Comparison of ENCODE assay signal across 9 cellular contexts in the genomic region with DNA sequence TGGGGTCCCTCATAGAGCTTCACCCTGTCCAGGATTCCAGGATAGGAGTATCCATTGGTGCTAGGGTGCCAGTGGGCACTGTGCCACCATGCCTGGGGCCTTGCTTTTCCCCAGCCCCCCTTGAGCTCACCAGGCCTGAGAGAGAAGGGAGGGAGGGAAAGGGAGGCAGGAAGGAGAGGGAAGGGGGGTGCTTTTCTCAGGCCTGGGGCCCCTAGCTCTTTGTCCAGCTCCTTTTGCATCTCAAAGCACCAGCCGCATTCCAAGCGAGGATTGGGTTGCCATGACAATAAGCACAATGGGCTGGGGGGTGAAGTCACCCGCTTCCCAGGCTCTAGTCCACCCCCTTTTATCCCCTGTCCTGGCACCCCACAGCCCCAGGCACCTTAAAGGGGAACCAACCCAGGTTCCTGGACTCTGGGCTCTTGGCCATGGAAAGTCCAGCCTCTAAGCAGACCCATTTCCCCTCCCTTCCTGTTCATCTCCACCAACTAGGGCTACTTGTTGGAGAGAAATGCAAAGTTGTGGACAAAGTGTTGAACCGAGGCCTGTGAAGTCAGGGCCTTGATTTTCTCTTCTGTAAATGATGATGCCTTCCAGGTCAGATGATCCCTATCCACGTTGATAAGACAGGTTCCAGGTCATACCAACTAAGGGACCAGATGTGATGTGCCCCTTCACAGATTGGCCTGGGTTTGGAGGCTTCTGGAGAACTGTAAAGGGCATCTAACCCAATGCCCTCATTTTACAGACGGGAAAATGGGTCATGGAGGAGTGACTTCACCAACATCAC. TPM values are rescaled to one million over a fixed set of nuclear protein-coding genes. Genes with fewer than 3 reads are reported as not detected.
DNase-seq lines count a peak whose midpoint lies in the region; ATAC-seq, FAIRE-seq and TF ChIP-seq lines count a peak whose summit lies in the region.
"Had no signal": no experiment of that assay in that cellular context is flagged by ENCODE, and none has a peak within 500 bp of the region (broad histone marks: within the 10 kb centered on the region; RNA-seq: fewer than 3 reads in every experiment).

No MANE protein-coding gene starts in this region.

- H3K27me3 ChIP-seq in BLaER1 treated with 17β-estradiol and CSF1 and Interleukin-3, amounts not matched to agents 10 nM and 100 nM: no peaks in the 10 kb centered on the region
- H3K27me3 ChIP-seq: uterus had no signal

- POLR2A ChIA-PET in GM10248 (lab: Yijun Ruan, JAX): no interaction called here

- H3K27ac Mint-ChIP-seq in endothelial cell (ENCODE audit: unreplicated experiment): peak overlapping the region; percentile 91
- H3K27ac Mint-ChIP-seq in neural crest cell (ENCODE audit: unreplicated experiment): peak overlapping the region; percentile 98
- no peak overlapping the region for H3K27ac Mint-ChIP-seq in mesothelial cell of epicardium

- H3K9ac ChIP-seq in BLaER1 treated with 17β-estradiol and CSF1 and Interleukin-3, amounts not matched to agents 10 nM and 100 nM: 0 out of 22 replicates have a peak overlapping the region, but pooled peaks of 1 of the 11 experiments have one; percentile 74

- peak overlapping the region; percentile 42 to 98 (median 94); a peak in 17 of 22 replicates for H3K4me2 ChIP-seq in BLaER1 treated with 17β-estradiol and CSF1 and Interleukin-3, amounts not matched to agents 10 nM and 100 nM

- FAIRE-seq in HTR-8/SVneo (lab: Jason Lieb, UNC): no peak

- H3K27me3 Mint-ChIP-seq in endothelial cell (ENCODE audit: unreplicated experiment) (peaks cover 37% of the 10 kb centered on the region), neural crest cell (ENCODE audit: low read depth) (peaks cover 5% of the 10 kb centered on the region), mesothelial cell of epicardium (ENCODE audit: low read depth) (no peaks in the 10 kb centered on the region)

- H3K36me3 ChIP-seq in BLaER1 treated with 17β-estradiol and CSF1 and Interleukin-3, amounts not matched to agents 10 nM and 100 nM: peaks cover 0 to 30% (median 16%) of the 10 kb centered on the region in 11 experiments; a peak in 12 of 22 replicates
- H3K36me3 ChIP-seq: uterus had no signal

- H3K9me3 Mint-ChIP-seq in endothelial cell (ENCODE audit: unreplicated experiment) (no peaks in the 10 kb centered on the region), neural crest cell (no peaks in the 10 kb centered on the region), mesothelial cell of epicardium (no peaks in the 10 kb centered on the region)

- H3K9me3 ChIP-seq in BLaER1 treated with 17β-estradiol and CSF1 and Interleukin-3, amounts not matched to agents 10 nM and 100 nM (replicated peaks in 1 of 11): no peaks in the 10 kb centered on the region
- H3K9me3 ChIP-seq: uterus had no signal

- peaks cover 31 to 44% (median 38%) of the 10 kb centered on the region in 10 experiments for H3K4me1 ChIP-seq in BLaER1 treated with 17β-estradiol and CSF1 and Interleukin-3, amounts not matched to agents 10 nM and 100 nM
- H3K4me1 ChIP-seq: uterus had no signal

- CTCF ChIA-PET in GM10248 (lab: Yijun Ruan, JAX): interaction anchor here (0.7 to 3.3 kb wide), 5 partner anchors 11 to 111 kb away, joined by 3 to 28 read pairs (median 4); a partner anchor contains a TSS

- peaks cover 23% of the 10 kb centered on the region for H3K4me1 Mint-ChIP-seq in endothelial cell (ENCODE audit: unreplicated experiment)
- H3K4me1 Mint-ChIP-seq in neural crest cell: peaks cover 68% of the 10 kb centered on the region
- H3K4me1 Mint-ChIP-seq in mesothelial cell of epicardium: peaks cover 24% of the 10 kb centered on the region

- TF ChIP-seq CTCF in endothelial cell (IDR thresholded peaks at IDR 0.05; ENCODE audit: unreplicated experiment) (no peak), neural crest cell (conservative IDR thresholded peaks at IDR 0.05) (no peak), GM10248 (IDR thresholded peaks at IDR 0.05; ENCODE audit: control extremely low read depth, extremely low read depth, low read depth, missing control alignments) (no peak), mesothelial cell of epicardium (IDR thresholded peaks at IDR 0.05; ENCODE audit: unreplicated experiment) (no peak)

- peak overlapping the region in 1 of 11 experiments; percentile 95; a peak in 1 of 22 replicates for H3K27ac ChIP-seq in BLaER1 treated with 17β-estradiol and CSF1 and Interleukin-3, amounts not matched to agents 10 nM and 100 nM

- H3K36me3 Mint-ChIP-seq in endothelial cell (ENCODE audit: low read depth, unreplicated experiment) (peaks cover 28% of the 10 kb centered on the region), neural crest cell (ENCODE audit: low read depth) (peaks cover 27% of the 10 kb centered on the region), mesothelial cell of epicardium (peaks cover 5% of the 10 kb centered on the region)

- no peak for ATAC-seq in GM21381 (IDR thresholded peaks at IDR 0.05; ENCODE audit: unreplicated experiment)

- peak; percentile 11 for DNase-seq in HuH-7.5 (ENCODE audit: low spot score)
- no peak for DNase-seq in endothelial cell (ENCODE audit: low spot score)
- peak; percentile 50 for DNase-seq in neural crest cell (ENCODE audit: low read depth, low spot score)
- DNase-seq in GM10248 (ENCODE audit: extremely low spot score): no peak
- DNase-seq in mesothelial cell of epicardium (ENCODE audit: low spot score in 2 of 2, unreplicated experiment in 2 of 2): no peak
- no peak for DNase-seq in HTR-8/SVneo (ENCODE audit: insufficient read length, low spot score)
- DNase-seq: uterus had no signal

- H3K4me3 ChIP-seq in BLaER1 treated with 17β-estradiol and CSF1 and Interleukin-3, amounts not matched to agents 10 nM and 100 nM: peak overlapping the region in 1 of 10 experiments; percentile 55; a peak in 1 of 20 replicates

- no peaks in the 10 kb centered on the region for H4K20me1 ChIP-seq in BLaER1 treated with 17β-estradiol and CSF1 and Interleukin-3, amounts not matched to agents 10 nM and 100 nM

- H3K4me3 Mint-ChIP-seq in endothelial cell (ENCODE audit: unreplicated experiment): peak overlapping the region; percentile 90
- peak overlapping the region; percentile 96 for H3K4me3 Mint-ChIP-seq in neural crest cell
- H3K4me3 Mint-ChIP-seq in mesothelial cell of epicardium: no peak overlapping the region

RNA-seq across cellular contexts. Expression of a gene that starts 11.4 kb away (rescaled TPM):
- total RNA-seq in endothelial cell (ENCODE audit: unreplicated experiment) (35.5 TPM), neural crest cell (21.4 TPM in 2 replicates), mesothelial cell of epicardium (53.1 to 57.9 TPM (median 54.0 TPM) in 3 replicates)

RNA-seq across cellular contexts. Expression of a gene that starts 12.2 kb away (rescaled TPM):
- total RNA-seq in endothelial cell (ENCODE audit: unreplicated experiment) (38.8 TPM), neural crest cell (36.0 and 38.3 TPM in 2 replicates), mesothelial cell of epicardium (33.9 to 35.7 TPM (median 33.9 TPM) in 3 replicates)

RNA-seq across cellular contexts. Expression of a gene that starts 22.6 kb away (rescaled TPM):
- 8.5 TPM for total RNA-seq in endothelial cell (ENCODE audit: unreplicated experiment)
- 9.8 and 10.0 TPM in 2 replicates for total RNA-seq in neural crest cell
- 5.7 to 6.6 TPM (median 6.3 TPM) in 3 replicates for total RNA-seq in mesothelial cell of epicardium

RNA-seq across cellular contexts. Expression of a gene that starts 23.2 kb away (rescaled TPM):
- total RNA-seq in endothelial cell (ENCODE audit: unreplicated experiment): 173 TPM
- total RNA-seq in neural crest cell: 125 and 152 TPM in 2 replicates
- 120 to 143 TPM (median 123 TPM) in 3 replicates for total RNA-seq in mesothelial cell of epicardium

RNA-seq across cellular contexts. Expression of a gene that starts 56.0 kb away (rescaled TPM):
- total RNA-seq in endothelial cell (ENCODE audit: unreplicated experiment) (39.2 TPM), neural crest cell (77.7 and 80.0 TPM in 2 replicates), mesothelial cell of epicardium (49.7 to 60.9 TPM (median 54.1 TPM) in 3 replicates)

Comparison
In these comparisons a context has a peak if more than half of its experiments do, and no peak if none do; other contexts are left out.
1. DNase-seq: peak in HuH-7.5 (single experiment) and neural crest cell (single experiment); none in endothelial cell (single experiment), GM10248 (single experiment), mesothelial cell of epicardium (0 of 2) and HTR-8/SVneo (single experiment).